Comparison of ENCODE assay signal across 1 cellular context in the genomic region with DNA sequence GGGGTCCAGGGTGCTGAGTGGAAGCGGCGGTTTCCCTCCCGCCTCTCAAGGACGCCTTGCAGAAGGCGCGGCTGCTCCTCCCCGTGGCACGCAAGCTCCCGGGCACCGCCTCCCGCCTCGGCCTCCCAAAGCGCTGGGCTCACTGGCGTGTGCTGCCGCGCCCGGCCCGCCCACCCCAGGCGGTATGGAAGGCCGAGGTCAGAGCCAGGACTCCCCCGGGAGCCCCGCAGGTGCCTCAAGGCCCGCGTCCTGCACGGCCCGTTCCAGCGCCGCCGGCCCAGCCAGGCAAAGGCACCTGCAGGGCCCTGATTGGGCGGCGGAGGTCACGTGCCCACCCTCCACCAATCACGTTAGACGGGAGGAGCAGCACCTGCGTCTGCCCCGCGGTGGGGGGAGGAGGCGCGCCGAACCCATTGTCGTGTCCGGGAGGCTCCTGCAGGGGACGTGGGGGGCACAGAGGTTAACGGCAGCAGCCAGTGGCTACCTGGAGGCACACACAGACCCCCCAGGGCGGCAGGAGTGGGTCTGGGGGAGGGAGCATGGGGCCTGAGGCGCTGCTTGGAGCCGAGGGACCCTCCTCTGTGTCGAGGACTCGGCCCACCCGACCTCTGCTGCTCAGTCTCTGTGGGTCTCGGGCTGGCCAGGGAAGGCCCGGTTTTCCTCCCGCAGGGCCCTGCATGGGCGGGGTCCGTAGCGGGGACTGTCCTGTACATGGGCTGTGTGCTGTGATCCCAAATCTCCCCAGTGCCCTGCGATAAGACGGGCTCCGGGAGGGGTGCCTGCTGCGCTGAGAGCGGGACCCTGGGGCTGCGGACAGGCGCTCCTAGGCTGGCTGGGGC.
TF ChIP-seq lines count a peak whose summit lies in the region.

No MANE protein-coding gene starts in this region.

TF ChIP-seq in HepG2, 621 proteins besides CTCF, POLR2A, EP300 and RAD21 (continued from another document and continues in another):
- TF ChIP-seq ZNF350 (CRISPR knock-in tag; IDR thresholded peaks at IDR 0.05; ENCODE audit: borderline replicate concordance, low read depth) (peak; percentile 61; the same call in 1 of the 2 replicates), GMEB1 (CRISPR knock-in tag; IDR thresholded peaks at IDR 0.05; ENCODE audit: borderline replicate concordance) (peak; percentile 79), BCL6 (CRISPR knock-in tag; IDR thresholded peaks at IDR 0.05) (no peak; the same call in 1 of the 2 replicates), ZNF253 (CRISPR knock-in tag; IDR thresholded peaks at IDR 0.05; ENCODE audit: borderline replicate concordance) (no peak), ARNTL (CRISPR knock-in tag; IDR thresholded peaks at IDR 0.05) (peak; percentile 69), ZBTB21 (CRISPR knock-in tag; IDR thresholded peaks at IDR 0.05) (no peak), RAD51 (IDR thresholded peaks at IDR 0.05; ENCODE audit: borderline replicate concordance) (peak; percentile 93), ZNF556 (CRISPR knock-in tag; IDR thresholded peaks at IDR 0.05; ENCODE audit: borderline replicate concordance) (no peak), RBFOX2 (IDR thresholded peaks at IDR 0.05; ENCODE audit: low read depth, low read length) (peak; percentile 97), ZNF34 (CRISPR knock-in tag; IDR thresholded peaks at IDR 0.05; ENCODE audit: borderline replicate concordance) (no peak), ZC3H4 (CRISPR knock-in tag; IDR thresholded peaks at IDR 0.05; ENCODE audit: borderline replicate concordance) (no peak), CENPT (CRISPR knock-in tag; IDR thresholded peaks at IDR 0.05; ENCODE audit: low read depth) (peak; percentile 39; the same call in 1 of the 2 replicates), ZNF639 (CRISPR knock-in tag; conservative IDR thresholded peaks at IDR 0.05) (peak; percentile 70), MED1 (CRISPR knock-in tag; IDR thresholded peaks at IDR 0.05) (peak; percentile 47), MAZ (IDR thresholded peaks at IDR 0.05; ENCODE audit: borderline replicate concordance, low read depth, low read length) (0 out of 2 replicates have a peak, but pooled peaks have one; percentile 42), MAZ (CRISPR knock-in tag; IDR thresholded peaks at IDR 0.05; ENCODE audit: low read depth) (peak; percentile 89; the same call in 1 of the 2 replicates), ZSCAN25 (CRISPR knock-in tag; IDR thresholded peaks at IDR 0.05) (no peak), JUNB (CRISPR knock-in tag; IDR thresholded peaks at IDR 0.05; ENCODE audit: borderline replicate concordance) (no peak), HOXA9 (CRISPR knock-in tag; IDR thresholded peaks at IDR 0.05; ENCODE audit: borderline replicate concordance) (no peak), CREB1 (IDR thresholded peaks at IDR 0.05) (no peak), CREB1 (CRISPR knock-in tag; IDR thresholded peaks at IDR 0.05) (no peak), ZSCAN12 (CRISPR knock-in tag; IDR thresholded peaks at IDR 0.05) (no peak), RARG (CRISPR knock-in tag; IDR thresholded peaks at IDR 0.05; ENCODE audit: low read depth) (no peak), ARID4A (CRISPR knock-in tag; IDR thresholded peaks at IDR 0.05; ENCODE audit: borderline replicate concordance) (peak; percentile 85), ARID2 (CRISPR knock-in tag; IDR thresholded peaks at IDR 0.05; ENCODE audit: borderline replicate concordance) (no peak), ZMAT3 (CRISPR knock-in tag; conservative IDR thresholded peaks at IDR 0.05) (peak; percentile 56; the same call in 1 of the 2 replicates), TAF15 (IDR thresholded peaks at IDR 0.05; ENCODE audit: low read depth, low read length, poor library complexity, severe bottlenecking) (peak; percentile 42), ZBTB8A (CRISPR knock-in tag; IDR thresholded peaks at IDR 0.05; ENCODE audit: borderline replicate concordance, low read depth) (no peak), MTA3 (CRISPR knock-in tag; IDR thresholded peaks at IDR 0.05) (no peak), ZNF143 (CRISPR knock-in tag; IDR thresholded peaks at IDR 0.05) (no peak; the same call in 1 of the 2 replicates), TMF1 (CRISPR knock-in tag; IDR thresholded peaks at IDR 0.05; ENCODE audit: low read depth) (peak; percentile 43; the same call in 1 of the 2 replicates), ZNF441 (CRISPR knock-in tag; IDR thresholded peaks at IDR 0.05; ENCODE audit: borderline replicate concordance) (peak; percentile 46; the same call in 1 of the 2 replicates), STAT5B (CRISPR knock-in tag; IDR thresholded peaks at IDR 0.05) (no peak), TGIF2 (CRISPR knock-in tag; IDR thresholded peaks at IDR 0.05) (no peak), TBX3 (IDR thresholded peaks at IDR 0.05; ENCODE audit: borderline replicate concordance) (no peak), DMAP1 (CRISPR knock-in tag; IDR thresholded peaks at IDR 0.05) (peak; percentile 90), NFYB (CRISPR knock-in tag; IDR thresholded peaks at IDR 0.05) (peak; percentile 97), CREM (IDR thresholded peaks at IDR 0.05) (no peak), CREM (CRISPR knock-in tag; IDR thresholded peaks at IDR 0.05) (no peak), ARHGAP35 (CRISPR knock-in tag; IDR thresholded peaks at IDR 0.05; ENCODE audit: borderline replicate concordance) (no peak; the same call in 1 of the 2 replicates), SMAD9 (CRISPR knock-in tag; IDR thresholded peaks at IDR 0.05) (no peak), LBX2 (CRISPR knock-in tag; IDR thresholded peaks at IDR 0.05; ENCODE audit: borderline replicate concordance) (no peak), PPARG (CRISPR knock-in tag; conservative IDR thresholded peaks at IDR 0.05) (0 out of 2 replicates have a peak, but pooled peaks have one; percentile 7), ZNF841 (CRISPR knock-in tag; IDR thresholded peaks at IDR 0.05; ENCODE audit: borderline replicate concordance) (no peak)
- TF ChIP-seq, protein P1, sequence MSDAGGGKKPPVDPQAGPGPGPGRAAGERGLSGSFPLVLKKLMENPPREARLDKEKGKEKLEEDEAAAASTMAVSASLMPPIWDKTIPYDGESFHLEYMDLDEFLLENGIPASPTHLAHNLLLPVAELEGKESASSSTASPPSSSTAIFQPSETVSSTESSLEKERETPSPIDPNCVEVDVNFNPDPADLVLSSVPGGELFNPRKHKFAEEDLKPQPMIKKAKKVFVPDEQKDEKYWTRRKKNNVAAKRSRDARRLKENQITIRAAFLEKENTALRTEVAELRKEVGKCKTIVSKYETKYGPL (CRISPR knock-in tag; IDR thresholded peaks at IDR 0.05), result no peak
- TF ChIP-seq, protein P2, sequence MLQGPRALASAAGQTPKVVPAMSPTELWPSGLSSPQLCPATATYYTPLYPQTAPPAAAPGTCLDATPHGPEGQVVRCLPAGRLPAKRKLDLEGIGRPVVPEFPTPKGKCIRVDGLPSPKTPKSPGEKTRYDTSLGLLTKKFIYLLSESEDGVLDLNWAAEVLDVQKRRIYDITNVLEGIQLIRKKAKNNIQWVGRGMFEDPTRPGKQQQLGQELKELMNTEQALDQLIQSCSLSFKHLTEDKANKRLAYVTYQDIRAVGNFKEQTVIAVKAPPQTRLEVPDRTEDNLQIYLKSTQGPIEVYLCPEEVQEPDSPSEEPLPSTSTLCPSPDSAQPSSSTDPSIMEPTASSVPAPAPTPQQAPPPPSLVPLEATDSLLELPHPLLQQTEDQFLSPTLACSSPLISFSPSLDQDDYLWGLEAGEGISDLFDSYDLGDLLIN (CRISPR knock-in tag; IDR thresholded peaks at IDR 0.05; ENCODE audit: borderline replicate concordance), result 0 out of 2 replicates have a peak, but pooled peaks have one; percentile 11
- TF ChIP-seq, protein P3, sequence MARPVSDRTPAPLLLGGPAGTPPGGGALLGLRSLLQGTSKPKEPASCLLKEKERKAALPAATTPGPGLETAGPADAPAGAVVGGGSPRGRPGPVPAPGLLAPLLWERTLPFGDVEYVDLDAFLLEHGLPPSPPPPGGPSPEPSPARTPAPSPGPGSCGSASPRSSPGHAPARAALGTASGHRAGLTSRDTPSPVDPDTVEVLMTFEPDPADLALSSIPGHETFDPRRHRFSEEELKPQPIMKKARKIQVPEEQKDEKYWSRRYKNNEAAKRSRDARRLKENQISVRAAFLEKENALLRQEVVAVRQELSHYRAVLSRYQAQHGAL (CRISPR knock-in tag; IDR thresholded peaks at IDR 0.05; ENCODE audit: not compliant biosample characterization), result no peak
- TF ChIP-seq, protein P4, sequence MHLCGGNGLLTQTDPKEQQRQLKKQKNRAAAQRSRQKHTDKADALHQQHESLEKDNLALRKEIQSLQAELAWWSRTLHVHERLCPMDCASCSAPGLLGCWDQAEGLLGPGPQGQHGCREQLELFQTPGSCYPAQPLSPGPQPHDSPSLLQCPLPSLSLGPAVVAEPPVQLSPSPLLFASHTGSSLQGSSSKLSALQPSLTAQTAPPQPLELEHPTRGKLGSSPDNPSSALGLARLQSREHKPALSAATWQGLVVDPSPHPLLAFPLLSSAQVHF (CRISPR knock-in tag; IDR thresholded peaks at IDR 0.05), result peak; percentile 58; the same call in 1 of the 2 replicates
- TF ChIP-seq, protein P5, sequence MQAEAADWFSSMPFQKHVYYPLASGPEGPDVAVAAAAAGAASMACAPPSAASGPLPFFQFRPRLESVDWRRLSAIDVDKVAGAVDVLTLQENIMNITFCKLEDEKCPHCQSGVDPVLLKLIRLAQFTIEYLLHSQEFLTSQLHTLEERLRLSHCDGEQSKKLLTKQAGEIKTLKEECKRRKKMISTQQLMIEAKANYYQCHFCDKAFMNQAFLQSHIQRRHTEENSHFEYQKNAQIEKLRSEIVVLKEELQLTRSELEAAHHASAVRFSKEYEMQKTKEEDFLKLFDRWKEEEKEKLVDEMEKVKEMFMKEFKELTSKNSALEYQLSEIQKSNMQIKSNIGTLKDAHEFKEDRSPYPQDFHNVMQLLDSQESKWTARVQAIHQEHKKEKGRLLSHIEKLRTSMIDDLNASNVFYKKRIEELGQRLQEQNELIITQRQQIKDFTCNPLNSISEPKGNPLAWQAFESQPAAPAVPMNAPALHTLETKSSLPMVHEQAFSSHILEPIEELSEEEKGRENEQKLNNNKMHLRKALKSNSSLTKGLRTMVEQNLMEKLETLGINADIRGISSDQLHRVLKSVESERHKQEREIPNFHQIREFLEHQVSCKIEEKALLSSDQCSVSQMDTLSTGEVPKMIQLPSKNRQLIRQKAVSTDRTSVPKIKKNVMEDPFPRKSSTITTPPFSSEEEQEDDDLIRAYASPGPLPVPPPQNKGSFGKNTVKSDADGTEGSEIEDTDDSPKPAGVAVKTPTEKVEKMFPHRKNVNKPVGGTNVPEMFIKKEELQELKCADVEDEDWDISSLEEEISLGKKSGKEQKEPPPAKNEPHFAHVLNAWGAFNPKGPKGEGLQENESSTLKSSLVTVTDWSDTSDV (CRISPR knock-in tag; IDR thresholded peaks at IDR 0.05), result peak; percentile 80; the same call in 1 of the 2 replicates
